In the genomic region with DNA sequence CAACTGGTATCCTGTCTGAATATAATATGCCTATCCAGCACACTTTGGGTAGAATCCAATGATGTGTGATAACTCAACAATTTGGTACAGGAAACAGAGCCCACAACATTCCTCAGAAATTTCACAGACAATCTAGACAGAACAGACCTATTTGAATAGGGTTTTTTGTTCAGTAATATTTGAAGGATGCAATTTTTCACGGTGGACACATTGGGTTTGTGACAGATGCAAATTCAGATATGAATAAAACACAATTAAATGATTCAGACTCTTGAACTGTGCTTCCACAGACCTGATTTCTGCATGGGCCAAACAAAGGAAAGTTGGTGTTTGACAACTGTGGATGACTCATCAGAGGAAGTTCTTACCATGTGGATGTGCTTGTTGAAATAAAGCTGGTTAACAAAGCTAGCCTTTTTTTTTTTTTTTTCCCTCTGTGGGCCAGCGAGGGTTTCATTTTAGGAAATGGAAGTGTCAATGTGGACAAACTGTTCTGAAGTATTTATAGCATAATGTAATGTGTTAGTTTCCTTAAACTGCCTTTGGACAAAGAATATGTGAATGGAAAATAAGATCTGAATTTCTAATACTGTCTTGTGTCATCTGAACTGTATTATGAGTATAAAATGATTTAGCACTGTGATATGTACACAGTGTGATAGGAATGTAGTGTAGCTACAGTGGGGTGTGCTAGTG, we compare ENCODE assay signal across 8 cellular contexts.
DNase-seq lines count a peak whose midpoint lies in the region; ATAC-seq lines count a peak whose summit lies in the region.

No MANE protein-coding gene starts in this region.

- H3K27ac ChIP-seq in caudate nucleus (ENCODE audit: low read depth, low read length) (peak overlapping the region; percentile 66), layer of hippocampus (ENCODE audit: low read depth, low read length) (peak overlapping the region; percentile 12)

- no peaks in the 10 kb centered on the region for H3K27me3 ChIP-seq in layer of hippocampus (ENCODE audit: control insufficient read depth, insufficient read depth, low read length)

- peak; percentile 55 for DNase-seq in AG20443 (ENCODE audit: low spot score)
- DNase-seq in RPMI8226, result peak; percentile 77
- DNase-seq in caudate nucleus (lab: John Stamatoyannopoulos, UW), result peak in 14 of 61 donors; percentile 5 to 72 (median 43)
- peak; percentile 93 for DNase-seq in superior temporal gyrus (ENCODE audit: extremely low spot score)

- ATAC-seq in GM21529 (IDR thresholded peaks at IDR 0.05; ENCODE audit: unreplicated experiment), result peak; percentile 18
- ATAC-seq in GM19395 (IDR thresholded peaks at IDR 0.05; ENCODE audit: unreplicated experiment), result no peak
- no peak for ATAC-seq in HG03457 (IDR thresholded peaks at IDR 0.05; ENCODE audit: unreplicated experiment)
